In the genomic region with DNA sequence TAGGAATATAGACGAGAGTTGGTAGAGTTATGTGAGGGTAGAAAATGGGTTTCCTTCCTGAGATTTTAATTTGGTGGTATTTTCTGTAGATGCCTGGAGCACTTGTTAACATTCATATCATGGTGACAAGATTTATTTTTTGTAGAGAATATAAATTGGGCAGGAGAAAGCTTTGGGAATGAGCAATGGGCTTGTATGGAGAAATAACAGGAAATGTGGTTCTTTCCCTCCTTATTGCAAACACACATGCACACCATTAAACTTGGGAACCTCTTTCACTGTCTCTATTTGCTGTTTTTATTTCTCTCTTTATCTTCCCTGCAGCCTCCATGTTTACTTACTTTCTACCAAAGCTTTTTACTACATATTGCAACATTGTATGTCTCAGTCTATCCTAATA, we compare ENCODE assay signal across 10 cellular contexts.
"Had no signal": no experiment of that assay in that cellular context is flagged by ENCODE, and none has a peak within 500 bp of the region (broad histone marks: within the 10 kb centered on the region; RNA-seq: fewer than 3 reads in every experiment).

No MANE protein-coding gene starts in this region.

- H3K9me3 ChIP-seq: HAP-1 had no signal

- H3K9ac ChIP-seq: GM23248, KMS-11 had no signal

- H3K4me1 ChIP-seq: HAP-1 had no signal

- ATAC-seq: HCT116, HepG2 had no signal

- DNase-seq: GM23248, GOT3, H7, HFFc6, KBM-7 had no signal

- H3K36me3 ChIP-seq: HAP-1 had no signal

- H3K4me3 ChIP-seq: GM23248, HAP-1 had no signal

- H3K27ac ChIP-seq: GM23248, HL-60, KMS-11 had no signal
